26 cellular contexts compared by ENCODE assay signal in genomic region chr7:73442903-73443542, GRCh38. TPM values are rescaled to one million over a fixed set of nuclear protein-coding genes. Genes with fewer than 3 reads are reported as not detected.
DNase-seq lines count a peak whose midpoint lies in the region; ATAC-seq and TF ChIP-seq lines count a peak whose summit lies in the region.
"Had no signal": no experiment of that assay in that cellular context is flagged by ENCODE, and none has a peak within 500 bp of the region (broad histone marks: within the 10 kb centered on the region; RNA-seq: fewer than 3 reads in every experiment).

No MANE protein-coding gene starts in this region.

- H3K4me2 ChIP-seq in mesendoderm (ENCODE audit: low read length) = no peak overlapping the region
- H3K4me2 ChIP-seq: smooth muscle cell had no signal

- no peak overlapping the region for H3K4ac ChIP-seq in mesendoderm (ENCODE audit: low read depth, low read length)

- no peaks in the 10 kb centered on the region for H3K27me3 ChIP-seq in NT2/D1 (ENCODE audit: insufficient read depth, insufficient read length)
- H3K27me3 ChIP-seq in mesendoderm (ENCODE audit: insufficient read depth, low read length, poor library complexity) = no peaks in the 10 kb centered on the region
- no peaks in the 10 kb centered on the region for H3K27me3 ChIP-seq in stomach
- H3K27me3 ChIP-seq: upper lobe of left lung had no signal

- no peak overlapping the region for H3K18ac ChIP-seq in mesendoderm (ENCODE audit: low read length)

- H3K9me3 ChIP-seq in NT2/D1 (ENCODE audit: insufficient read depth, low read length) (no peaks in the 10 kb centered on the region), stomach (no peaks in the 10 kb centered on the region)
- H3K9me3 ChIP-seq: HAP-1, left ventricle myocardium inferior, upper lobe of left lung had no signal

- H3K4me1 ChIP-seq in NT2/D1 (ENCODE audit: insufficient read depth, insufficient read length) (peaks cover 23% of the 10 kb centered on the region), mesendoderm (ENCODE audit: control insufficient read depth, low read depth, low read length) (no peaks in the 10 kb centered on the region), stomach (peaks cover 0 to 10% (median 0%) of the 10 kb centered on the region in 4 donors)
- H3K4me1 ChIP-seq: HAP-1 had no signal

- TF ChIP-seq CTCF in stomach (IDR thresholded peaks at IDR 0.05) = no peak

- WGBS in mesendoderm (ENCODE audit: extremely low coverage, insufficient coverage, low lambda C conversion rate) = no CpG with 5 or more reads among the region's 11 CpGs
- WGBS in stomach, 5 donors = 75 to 88% (median 86%) methylated on average over 9 to 11 of the region's 11 CpGs

- no peak for ATAC-seq in HG03354 (IDR thresholded peaks at IDR 0.05; ENCODE audit: poor library complexity, severe bottlenecking, unreplicated experiment)
- no peak for ATAC-seq in activated naive CD8-positive, alpha-beta T cell treated with anti-CD3 and anti-CD28 coated beads, Interleukin-2, amount 50 U/mL, for 24 hours
- no peak for ATAC-seq in HG02610 (IDR thresholded peaks at IDR 0.05; ENCODE audit: unreplicated experiment)

- intact Hi-C loops in stomach (cut with DNase I; ENCODE audit: low total_unique reads) = no loop called here

- H3K9ac ChIP-seq in NT2/D1 (ENCODE audit: insufficient read length, low read depth) (peak overlapping the region; percentile 32), mesendoderm (ENCODE audit: low read length) (no peak overlapping the region)

- peaks cover 65% of the 10 kb centered on the region for H3K36me3 Mint-ChIP-seq in activated naive CD8-positive, alpha-beta T cell treated with anti-CD3 and anti-CD28 coated beads, Interleukin-2, amount 50 U/mL, for 24 hours (ENCODE audit: low read depth)

- DNase-seq in activated effector memory CD4-positive, alpha-beta T cell treated with anti-CD3 and anti-CD28 coated beads, Interleukin-2, amount 50 U/mL, for 16 hours = peak; percentile 47
- DNase-seq in activated effector memory CD4-positive, alpha-beta T cell treated with Interleukin-2 at 50 U/mL for 16 hours = no peak
- no peak for DNase-seq in NT2/D1 (ENCODE audit: low read depth, low spot score)
- DNase-seq in mesendoderm = peak; percentile 57
- DNase-seq in stomach = peak; percentile 24
- no peak for DNase-seq in activated naive CD8-positive, alpha-beta T cell treated with anti-CD3 and anti-CD28 coated beads, Interleukin-2, amount 50 U/mL, for 24 hours
- DNase-seq: activated CD4-positive, alpha-beta T cell treated with anti-CD3 and anti-CD28 coated beads, Interleukin-2, amount 50 U/mL, for 1 hour; activated gamma-delta T cell; amygdala; Calu3; left ventricle myocardium inferior; NCI-H1105 treated with DMSO at 0.1 percent for 48 hours; NCI-H2081 treated with DMSO at 0.1 percent for 48 hours; NCI-H524; occipital lobe; RPMI8226; stimulated activated CD4-positive, alpha-beta T cell treated with anti-CD3 and anti-CD28 coated beads, Interleukin-2, amount 100 ng/mL, for 48 hours had no signal

- H3K79me2 ChIP-seq in mesendoderm (ENCODE audit: control insufficient read depth, insufficient read depth, low read length) = no peaks in the 10 kb centered on the region

- no peak overlapping the region for H2BK15ac ChIP-seq in mesendoderm (replicated peaks; ENCODE audit: low read depth)

- no peak overlapping the region for H4K5ac ChIP-seq in mesendoderm (ENCODE audit: low read length)

- no peak overlapping the region for H2AK5ac ChIP-seq in mesendoderm (ENCODE audit: low read length)

- no peak for TF ChIP-seq EP300 in stomach (IDR thresholded peaks at IDR 0.05)

- no peak overlapping the region for H2BK5ac ChIP-seq in mesendoderm (ENCODE audit: low read length)

- no peak overlapping the region for H4K8ac ChIP-seq in mesendoderm (ENCODE audit: low read depth, low read length)

- H3K4me1 Mint-ChIP-seq in activated naive CD8-positive, alpha-beta T cell treated with anti-CD3 and anti-CD28 coated beads, Interleukin-2, amount 50 U/mL, for 24 hours = no peaks in the 10 kb centered on the region

- H2BK120ac ChIP-seq in mesendoderm (ENCODE audit: low read depth, low read length) = no peak overlapping the region

- H3K27ac ChIP-seq in mesendoderm (ENCODE audit: low read depth, low read length) = no peak overlapping the region
- H3K27ac ChIP-seq in stomach = no peak overlapping the region
- H3K27ac ChIP-seq: left ventricle myocardium inferior, SK-N-MC, VCaP had no signal

- H3K27ac Mint-ChIP-seq in activated naive CD8-positive, alpha-beta T cell treated with anti-CD3 and anti-CD28 coated beads, Interleukin-2, amount 50 U/mL, for 24 hours = no peak overlapping the region
- H3K27ac Mint-ChIP-seq: dendritic cell treated with granulocyte-macrophage colony-stimulating factor and Interleukin-4, amounts not matched to agents 40 ng/mL and 50 ng/mL, for 4 days had no signal

- no peak overlapping the region for H3K4me3 Mint-ChIP-seq in activated naive CD8-positive, alpha-beta T cell treated with anti-CD3 and anti-CD28 coated beads, Interleukin-2, amount 50 U/mL, for 24 hours
- H3K4me3 Mint-ChIP-seq: dendritic cell treated with granulocyte-macrophage colony-stimulating factor and Interleukin-4, amounts not matched to agents 40 ng/mL and 50 ng/mL, for 4 days had no signal

- no peak for TF ChIP-seq POLR2A in stomach (IDR thresholded peaks at IDR 0.05)

- H3K4me3 ChIP-seq in NT2/D1 (ENCODE audit: insufficient read length, low read depth) (no peak overlapping the region), mesendoderm (ENCODE audit: low read length) (no peak overlapping the region), stomach (no peak overlapping the region)
- H3K4me3 ChIP-seq: HAP-1, left ventricle myocardium inferior, SK-N-MC, smooth muscle cell, upper lobe of left lung had no signal

- no peak overlapping the region for H3K56ac ChIP-seq in mesendoderm (ENCODE audit: low read length)

- peaks cover 89% of the 10 kb centered on the region for H3K36me3 ChIP-seq in NT2/D1 (ENCODE audit: insufficient read depth, insufficient read length, low read length)
- H3K36me3 ChIP-seq in mesendoderm (ENCODE audit: control insufficient read depth, insufficient read depth, low read length) = peaks cover 36% of the 10 kb centered on the region
- H3K36me3 ChIP-seq in stomach = peaks cover 87 to 95% (median 93%) of the 10 kb centered on the region in 4 donors

- peaks cover 4% of the 10 kb centered on the region for H3K79me1 ChIP-seq in mesendoderm (ENCODE audit: low read length)

- H3K27me3 Mint-ChIP-seq in activated naive CD8-positive, alpha-beta T cell treated with anti-CD3 and anti-CD28 coated beads, Interleukin-2, amount 50 U/mL, for 24 hours = no peaks in the 10 kb centered on the region
- H3K27me3 Mint-ChIP-seq: dendritic cell treated with granulocyte-macrophage colony-stimulating factor and Interleukin-4, amounts not matched to agents 40 ng/mL and 50 ng/mL, for 4 days had no signal

- no peak overlapping the region for H3K23ac ChIP-seq in mesendoderm (ENCODE audit: low read length)

- H3K9me3 Mint-ChIP-seq in activated naive CD8-positive, alpha-beta T cell treated with anti-CD3 and anti-CD28 coated beads, Interleukin-2, amount 50 U/mL, for 24 hours = no peaks in the 10 kb centered on the region
- H3K9me3 Mint-ChIP-seq: dendritic cell treated with granulocyte-macrophage colony-stimulating factor and Interleukin-4, amounts not matched to agents 40 ng/mL and 50 ng/mL, for 4 days had no signal

RNA-seq across cellular contexts. Expression of gene FZD9, which starts 9.4 kb away (rescaled TPM):
- 1.3 TPM for polyA plus RNA-seq in mesendoderm (2013, experiment 1 of 2)
- polyA plus RNA-seq in mesendoderm (2013, experiment 2 of 2) = 1.1 TPM
- under 1 TPM in 1 of 5 donors, not detected in 4; 0.18 TPM for total RNA-seq in stomach
- under 1 TPM in 2 of 3 donors, not detected in 1; 0.35 to 0.50 TPM for polyA plus RNA-seq in stomach
- total RNA-seq: T-helper 2 cell treated with Interferon-gamma antibody and Interleukin-4, amounts not matched to agents 100 ng/mL and 5 ng/mL, for 36 hours had no signal

Comparison
In these comparisons a context has a peak if more than half of its experiments do, and no peak if none do; other contexts are left out.
1. DNase-seq: peak in activated effector memory CD4-positive, alpha-beta T cell treated with anti-CD3 and anti-CD28 coated beads, Interleukin-2, amount 50 U/mL, for 16 hours (single experiment), mesendoderm (single experiment) and stomach (single experiment); none in activated effector memory CD4-positive, alpha-beta T cell treated with Interleukin-2 at 50 U/mL for 16 hours (single experiment), NT2/D1 (single experiment) and activated naive CD8-positive, alpha-beta T cell treated with anti-CD3 and anti-CD28 coated beads, Interleukin-2, amount 50 U/mL, for 24 hours (single experiment).